1 cellular context compared by ENCODE assay signal in genomic region chr11:32109596-32109995, GRCh38.
TF ChIP-seq lines count a peak whose summit lies in the region.

No MANE protein-coding gene starts in this region.

TF ChIP-seq in GM23338, 12 proteins besides CTCF, POLR2A, EP300 and RAD21 (continued from another document):
- TF ChIP-seq ZNF462 (CRISPR knock-in tag; IDR thresholded peaks at IDR 0.05) (no peak), ZNF331 (CRISPR knock-in tag; IDR thresholded peaks at IDR 0.05; ENCODE audit: low read depth) (no peak)
